In the genomic region with DNA sequence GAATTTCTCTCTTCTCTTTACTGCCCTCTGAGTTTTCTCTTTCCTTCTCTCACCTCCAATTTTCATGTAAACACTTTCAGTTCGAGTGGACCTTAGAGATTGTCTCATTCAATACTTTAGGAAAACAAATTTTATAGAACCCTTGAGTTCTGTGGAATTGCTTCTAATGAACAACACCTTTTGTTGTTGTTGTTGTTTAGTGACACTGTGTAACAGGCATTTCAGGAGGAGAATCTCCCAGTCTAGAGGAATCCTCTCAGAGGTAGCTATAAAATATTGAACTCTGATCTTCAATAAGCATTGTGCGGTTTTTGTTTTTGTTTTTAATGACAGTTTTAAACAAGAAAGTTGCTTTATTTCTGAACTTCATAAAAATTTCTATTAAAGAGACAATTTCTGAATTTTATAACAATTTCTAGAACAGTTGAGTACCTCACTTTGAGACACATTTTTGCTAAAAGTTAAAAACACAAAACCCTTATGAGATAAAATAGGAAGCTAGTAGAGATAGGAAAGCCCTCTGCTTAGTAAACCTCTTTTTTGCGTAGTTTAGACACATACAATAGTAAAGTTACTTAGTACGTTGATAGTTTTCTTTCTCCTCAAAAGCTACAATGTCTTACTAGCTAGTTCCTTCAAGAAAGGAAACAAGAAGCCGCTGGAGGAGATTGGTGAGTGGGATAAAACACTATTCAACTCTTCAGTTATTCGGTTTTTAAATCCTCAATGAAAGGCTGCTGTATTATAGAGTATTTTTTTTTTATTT, we compare ENCODE assay signal across 1 cellular context.
TF ChIP-seq lines count a peak whose summit lies in the region.

No MANE protein-coding gene starts in this region.

TF ChIP-seq in GM12878, 131 proteins besides CTCF, POLR2A, EP300 and RAD21 (continued from another document):
- TF ChIP-seq, protein P1, sequence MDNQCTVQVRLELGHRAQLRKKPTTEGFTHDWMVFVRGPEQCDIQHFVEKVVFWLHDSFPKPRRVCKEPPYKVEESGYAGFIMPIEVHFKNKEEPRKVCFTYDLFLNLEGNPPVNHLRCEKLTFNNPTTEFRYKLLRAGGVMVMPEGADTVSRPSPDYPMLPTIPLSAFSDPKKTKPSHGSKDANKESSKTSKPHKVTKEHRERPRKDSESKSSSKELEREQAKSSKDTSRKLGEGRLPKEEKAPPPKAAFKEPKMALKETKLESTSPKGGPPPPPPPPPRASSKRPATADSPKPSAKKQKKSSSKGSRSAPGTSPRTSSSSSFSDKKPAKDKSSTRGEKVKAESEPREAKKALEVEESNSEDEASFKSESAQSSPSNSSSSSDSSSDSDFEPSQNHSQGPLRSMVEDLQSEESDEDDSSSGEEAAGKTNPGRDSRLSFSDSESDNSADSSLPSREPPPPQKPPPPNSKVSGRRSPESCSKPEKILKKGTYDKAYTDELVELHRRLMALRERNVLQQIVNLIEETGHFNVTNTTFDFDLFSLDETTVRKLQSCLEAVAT (IDR thresholded peaks at IDR 0.05): no peak
- TF ChIP-seq NRF1 (conservative IDR thresholded peaks at IDR 0.05; ENCODE audit: low read depth, low read length) (no peak), KDM1A (IDR thresholded peaks at IDR 0.05; ENCODE audit: borderline replicate concordance) (no peak), IRF4 (IDR thresholded peaks at IDR 0.05; ENCODE audit: low read depth, low read length) (no peak), MEF2B (IDR thresholded peaks at IDR 0.05; ENCODE audit: partially characterized antibody, poor library complexity, severe bottlenecking) (no peak), MTA2 (IDR thresholded peaks at IDR 0.05; ENCODE audit: low read depth) (no peak), ZNF274 (IDR thresholded peaks at IDR 0.05; ENCODE audit: insufficient read depth, insufficient read length) (no peak), CREM (IDR thresholded peaks at IDR 0.05; ENCODE audit: low read depth) (no peak), GATAD2B (conservative IDR thresholded peaks at IDR 0.05; ENCODE audit: low read depth) (no peak), ETV6 (conservative IDR thresholded peaks at IDR 0.05 in 1 of 2, IDR thresholded peaks at IDR 0.05 in 1 of 2; ENCODE audit: borderline replicate concordance in 1 of 2, low read depth in 1 of 2) (no peak)
- TF ChIP-seq, protein P2, sequence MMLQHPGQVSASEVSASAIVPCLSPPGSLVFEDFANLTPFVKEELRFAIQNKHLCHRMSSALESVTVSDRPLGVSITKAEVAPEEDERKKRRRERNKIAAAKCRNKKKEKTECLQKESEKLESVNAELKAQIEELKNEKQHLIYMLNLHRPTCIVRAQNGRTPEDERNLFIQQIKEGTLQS (IDR thresholded peaks at IDR 0.05; ENCODE audit: borderline replicate concordance, extremely low read depth, low read depth, low read length): no peak
TF ChIP-seq in GM12878: peak in this region for 0.
